ENCODE assay signal across 1 cellular context in the genomic region with DNA sequence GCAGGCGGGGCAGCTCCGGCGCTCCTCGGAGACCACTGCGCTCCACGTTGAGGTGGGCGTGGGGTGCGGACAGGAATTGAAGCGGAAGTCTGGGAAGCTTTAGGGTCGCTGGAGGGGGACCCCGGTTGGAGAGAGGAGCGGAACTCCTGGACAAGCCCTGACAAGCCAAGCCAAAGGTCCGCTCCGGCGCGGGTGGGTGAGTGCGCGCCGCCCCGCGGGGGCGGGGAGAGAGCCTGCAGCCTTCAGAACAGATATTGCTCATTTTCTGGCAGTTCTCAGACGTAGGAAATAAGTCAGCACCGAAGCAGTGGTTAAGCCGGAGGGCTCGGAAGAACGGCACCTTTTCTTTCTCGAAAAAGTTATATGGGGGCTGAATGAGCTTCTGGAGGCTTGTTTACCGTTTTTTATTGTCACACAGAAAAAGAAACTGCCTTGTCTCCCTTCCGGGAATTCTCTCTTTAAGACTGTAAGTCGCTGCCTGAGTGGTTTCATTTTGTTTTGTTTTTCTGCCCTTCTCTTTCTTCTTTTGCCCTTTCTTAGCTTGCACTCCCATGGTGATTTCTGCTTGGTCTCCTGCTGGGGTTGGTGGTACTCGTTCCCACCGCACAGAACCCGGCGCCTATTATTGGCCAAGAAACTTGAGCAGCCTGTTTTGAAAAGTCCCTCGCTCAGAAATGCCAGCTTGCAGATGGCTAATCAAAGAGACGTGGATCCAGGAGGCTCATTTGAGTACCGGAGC.
TF ChIP-seq lines count a peak whose summit lies in the region.

No MANE protein-coding gene starts in this region.

TF ChIP-seq in H1, 55 proteins besides CTCF, POLR2A, EP300 and RAD21:
- TF ChIP-seq CHD2 (IDR thresholded peaks at IDR 0.05; ENCODE audit: low read length) = no peak
- 0 out of 4 replicates have a peak, but pooled peaks of 1 of the 2 experiments have one; percentile 10 for TF ChIP-seq SIN3A (conservative IDR thresholded peaks at IDR 0.05 in 1 of 2, IDR thresholded peaks at IDR 0.05 in 1 of 2; ENCODE audit: low read depth in 1 of 2, low read length in 2 of 2)
- peak; percentile 64 for TF ChIP-seq TAF7 (optimal IDR thresholded peaks at IDR 0.05; ENCODE audit: borderline replicate concordance, low read depth, low read length)
- no peak for TF ChIP-seq SP1 (IDR thresholded peaks at IDR 0.05; ENCODE audit: low read depth, low read length)
- TF ChIP-seq, protein P1, sequence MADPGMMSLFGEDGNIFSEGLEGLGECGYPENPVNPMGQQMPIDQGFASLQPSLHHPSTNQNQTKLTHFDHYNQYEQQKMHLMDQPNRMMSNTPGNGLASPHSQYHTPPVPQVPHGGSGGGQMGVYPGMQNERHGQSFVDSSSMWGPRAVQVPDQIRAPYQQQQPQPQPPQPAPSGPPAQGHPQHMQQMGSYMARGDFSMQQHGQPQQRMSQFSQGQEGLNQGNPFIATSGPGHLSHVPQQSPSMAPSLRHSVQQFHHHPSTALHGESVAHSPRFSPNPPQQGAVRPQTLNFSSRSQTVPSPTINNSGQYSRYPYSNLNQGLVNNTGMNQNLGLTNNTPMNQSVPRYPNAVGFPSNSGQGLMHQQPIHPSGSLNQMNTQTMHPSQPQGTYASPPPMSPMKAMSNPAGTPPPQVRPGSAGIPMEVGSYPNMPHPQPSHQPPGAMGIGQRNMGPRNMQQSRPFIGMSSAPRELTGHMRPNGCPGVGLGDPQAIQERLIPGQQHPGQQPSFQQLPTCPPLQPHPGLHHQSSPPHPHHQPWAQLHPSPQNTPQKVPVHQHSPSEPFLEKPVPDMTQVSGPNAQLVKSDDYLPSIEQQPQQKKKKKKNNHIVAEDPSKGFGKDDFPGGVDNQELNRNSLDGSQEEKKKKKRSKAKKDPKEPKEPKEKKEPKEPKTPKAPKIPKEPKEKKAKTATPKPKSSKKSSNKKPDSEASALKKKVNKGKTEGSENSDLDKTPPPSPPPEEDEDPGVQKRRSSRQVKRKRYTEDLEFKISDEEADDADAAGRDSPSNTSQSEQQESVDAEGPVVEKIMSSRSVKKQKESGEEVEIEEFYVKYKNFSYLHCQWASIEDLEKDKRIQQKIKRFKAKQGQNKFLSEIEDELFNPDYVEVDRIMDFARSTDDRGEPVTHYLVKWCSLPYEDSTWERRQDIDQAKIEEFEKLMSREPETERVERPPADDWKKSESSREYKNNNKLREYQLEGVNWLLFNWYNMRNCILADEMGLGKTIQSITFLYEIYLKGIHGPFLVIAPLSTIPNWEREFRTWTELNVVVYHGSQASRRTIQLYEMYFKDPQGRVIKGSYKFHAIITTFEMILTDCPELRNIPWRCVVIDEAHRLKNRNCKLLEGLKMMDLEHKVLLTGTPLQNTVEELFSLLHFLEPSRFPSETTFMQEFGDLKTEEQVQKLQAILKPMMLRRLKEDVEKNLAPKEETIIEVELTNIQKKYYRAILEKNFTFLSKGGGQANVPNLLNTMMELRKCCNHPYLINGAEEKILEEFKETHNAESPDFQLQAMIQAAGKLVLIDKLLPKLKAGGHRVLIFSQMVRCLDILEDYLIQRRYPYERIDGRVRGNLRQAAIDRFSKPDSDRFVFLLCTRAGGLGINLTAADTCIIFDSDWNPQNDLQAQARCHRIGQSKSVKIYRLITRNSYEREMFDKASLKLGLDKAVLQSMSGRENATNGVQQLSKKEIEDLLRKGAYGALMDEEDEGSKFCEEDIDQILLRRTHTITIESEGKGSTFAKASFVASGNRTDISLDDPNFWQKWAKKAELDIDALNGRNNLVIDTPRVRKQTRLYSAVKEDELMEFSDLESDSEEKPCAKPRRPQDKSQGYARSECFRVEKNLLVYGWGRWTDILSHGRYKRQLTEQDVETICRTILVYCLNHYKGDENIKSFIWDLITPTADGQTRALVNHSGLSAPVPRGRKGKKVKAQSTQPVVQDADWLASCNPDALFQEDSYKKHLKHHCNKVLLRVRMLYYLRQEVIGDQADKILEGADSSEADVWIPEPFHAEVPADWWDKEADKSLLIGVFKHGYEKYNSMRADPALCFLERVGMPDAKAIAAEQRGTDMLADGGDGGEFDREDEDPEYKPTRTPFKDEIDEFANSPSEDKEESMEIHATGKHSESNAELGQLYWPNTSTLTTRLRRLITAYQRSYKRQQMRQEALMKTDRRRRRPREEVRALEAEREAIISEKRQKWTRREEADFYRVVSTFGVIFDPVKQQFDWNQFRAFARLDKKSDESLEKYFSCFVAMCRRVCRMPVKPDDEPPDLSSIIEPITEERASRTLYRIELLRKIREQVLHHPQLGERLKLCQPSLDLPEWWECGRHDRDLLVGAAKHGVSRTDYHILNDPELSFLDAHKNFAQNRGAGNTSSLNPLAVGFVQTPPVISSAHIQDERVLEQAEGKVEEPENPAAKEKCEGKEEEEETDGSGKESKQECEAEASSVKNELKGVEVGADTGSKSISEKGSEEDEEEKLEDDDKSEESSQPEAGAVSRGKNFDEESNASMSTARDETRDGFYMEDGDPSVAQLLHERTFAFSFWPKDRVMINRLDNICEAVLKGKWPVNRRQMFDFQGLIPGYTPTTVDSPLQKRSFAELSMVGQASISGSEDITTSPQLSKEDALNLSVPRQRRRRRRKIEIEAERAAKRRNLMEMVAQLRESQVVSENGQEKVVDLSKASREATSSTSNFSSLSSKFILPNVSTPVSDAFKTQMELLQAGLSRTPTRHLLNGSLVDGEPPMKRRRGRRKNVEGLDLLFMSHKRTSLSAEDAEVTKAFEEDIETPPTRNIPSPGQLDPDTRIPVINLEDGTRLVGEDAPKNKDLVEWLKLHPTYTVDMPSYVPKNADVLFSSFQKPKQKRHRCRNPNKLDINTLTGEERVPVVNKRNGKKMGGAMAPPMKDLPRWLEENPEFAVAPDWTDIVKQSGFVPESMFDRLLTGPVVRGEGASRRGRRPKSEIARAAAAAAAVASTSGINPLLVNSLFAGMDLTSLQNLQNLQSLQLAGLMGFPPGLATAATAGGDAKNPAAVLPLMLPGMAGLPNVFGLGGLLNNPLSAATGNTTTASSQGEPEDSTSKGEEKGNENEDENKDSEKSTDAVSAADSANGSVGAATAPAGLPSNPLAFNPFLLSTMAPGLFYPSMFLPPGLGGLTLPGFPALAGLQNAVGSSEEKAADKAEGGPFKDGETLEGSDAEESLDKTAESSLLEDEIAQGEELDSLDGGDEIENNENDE (IDR thresholded peaks at IDR 0.05; ENCODE audit: insufficient replicate concordance, low read length) = no peak
- TF ChIP-seq NRF1 (IDR thresholded peaks at IDR 0.05; ENCODE audit: low read depth, low read length) = no peak
- TF ChIP-seq ZNF274 (IDR thresholded peaks at IDR 0.05; ENCODE audit: borderline replicate concordance, extremely low read depth, low read length) = no peak
- TF ChIP-seq HDAC6 (IDR thresholded peaks at IDR 0.05; ENCODE audit: low read depth, low read length) = no peak
- TF ChIP-seq RNF2 (IDR thresholded peaks at IDR 0.05; ENCODE audit: borderline replicate concordance, low read depth, low read length, missing control alignments, poor library complexity, severe bottlenecking) = no peak
- TF ChIP-seq SIX5 (IDR thresholded peaks at IDR 0.05; ENCODE audit: low read depth, low read length) = no peak
- no peak for TF ChIP-seq TCF12 (IDR thresholded peaks at IDR 0.05; ENCODE audit: low read depth, low read length)
- peak; percentile 55 for TF ChIP-seq KDM4A (IDR thresholded peaks at IDR 0.05; ENCODE audit: low read depth, low read length, severe bottlenecking)
- no peak for TF ChIP-seq SP4 (IDR thresholded peaks at IDR 0.05; ENCODE audit: low read length)
- TF ChIP-seq TAF1 (IDR thresholded peaks at IDR 0.05; ENCODE audit: low read depth, low read length) = 0 out of 2 replicates have a peak, but pooled peaks have one; percentile 42
- TF ChIP-seq RBBP5 (IDR thresholded peaks at IDR 0.05; ENCODE audit: borderline replicate concordance, low read depth, low read length) = peak; percentile 32; the same call in 1 of the 2 replicates
- TF ChIP-seq SRF (IDR thresholded peaks at IDR 0.05; ENCODE audit: low read depth, low read length) = no peak
- TF ChIP-seq CBX5 (IDR thresholded peaks at IDR 0.05; ENCODE audit: low read depth, low read length) = no peak
- TF ChIP-seq ASH2L (IDR thresholded peaks at IDR 0.05; ENCODE audit: low read length) = peak; percentile 43
- TF ChIP-seq, protein P2, sequence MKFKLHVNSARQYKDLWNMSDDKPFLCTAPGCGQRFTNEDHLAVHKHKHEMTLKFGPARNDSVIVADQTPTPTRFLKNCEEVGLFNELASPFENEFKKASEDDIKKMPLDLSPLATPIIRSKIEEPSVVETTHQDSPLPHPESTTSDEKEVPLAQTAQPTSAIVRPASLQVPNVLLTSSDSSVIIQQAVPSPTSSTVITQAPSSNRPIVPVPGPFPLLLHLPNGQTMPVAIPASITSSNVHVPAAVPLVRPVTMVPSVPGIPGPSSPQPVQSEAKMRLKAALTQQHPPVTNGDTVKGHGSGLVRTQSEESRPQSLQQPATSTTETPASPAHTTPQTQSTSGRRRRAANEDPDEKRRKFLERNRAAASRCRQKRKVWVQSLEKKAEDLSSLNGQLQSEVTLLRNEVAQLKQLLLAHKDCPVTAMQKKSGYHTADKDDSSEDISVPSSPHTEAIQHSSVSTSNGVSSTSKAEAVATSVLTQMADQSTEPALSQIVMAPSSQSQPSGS (IDR thresholded peaks at IDR 0.05; ENCODE audit: low read length) = no peak
- 0 out of 4 replicates have a peak, but pooled peaks of 1 of the 2 experiments have one; percentile 60 for TF ChIP-seq HDAC2 (IDR thresholded peaks at IDR 0.05; ENCODE audit: borderline replicate concordance in 1 of 2, low read depth in 2 of 2, low read length in 2 of 2)
- no peak for TF ChIP-seq CEBPB (IDR thresholded peaks at IDR 0.05; ENCODE audit: low read depth, low read length)
